In genomic region chrX:12701625-12702024, GRCh38 we compare ENCODE assay signal across 9 cellular contexts.
DNase-seq lines count a peak whose midpoint lies in the region; ATAC-seq and TF ChIP-seq lines count a peak whose summit lies in the region.
"Had no signal": no experiment of that assay in that cellular context is flagged by ENCODE, and none has a peak within 500 bp of the region (broad histone marks: within the 10 kb centered on the region; RNA-seq: fewer than 3 reads in every experiment).

No MANE protein-coding gene starts in this region.

- no peak overlapping the region for H4K8ac ChIP-seq in mesendoderm (ENCODE audit: low read depth, low read length)

- no peak overlapping the region for H2BK5ac ChIP-seq in mesendoderm (ENCODE audit: low read length)

- H3K9me3 ChIP-seq in Caco-2: no peaks in the 10 kb centered on the region
- H3K9me3 ChIP-seq in SK-N-MC (ENCODE audit: low read depth, low read length): no peaks in the 10 kb centered on the region
- no peaks in the 10 kb centered on the region for H3K9me3 ChIP-seq in upper lobe of left lung
- H3K9me3 ChIP-seq: ovary had no signal

- intact Hi-C loops in Caco-2 (cut with micrococcal nuclease; ENCODE audit: unreplicated experiment): loop anchor here (1.0 to 5.0 kb wide), 3 partner anchors 70 to 204 kb away; no protein-coding TSS in a partner anchor

- H4K5ac ChIP-seq in mesendoderm (ENCODE audit: low read length): no peak overlapping the region

- H3K27me3 ChIP-seq in Caco-2 (replicated peaks; ENCODE audit: control insufficient read depth, insufficient read depth, low read length) (no peaks in the 10 kb centered on the region), mesendoderm (ENCODE audit: insufficient read depth, low read length, poor library complexity) (no peaks in the 10 kb centered on the region), upper lobe of left lung (no peaks in the 10 kb centered on the region)
- H3K27me3 ChIP-seq: ovary had no signal

- CTCF ChIA-PET in Caco-2 (lab: Charles Lee): interaction anchor here (0.5 kb wide), 1 partner anchor 304 kb away, joined by 5 read pairs; no protein-coding TSS in a partner anchor

- no peak overlapping the region for H2AK5ac ChIP-seq in mesendoderm (ENCODE audit: low read length)

- WGBS in mesendoderm (ENCODE audit: extremely low coverage, insufficient coverage, low lambda C conversion rate): no CpG with 5 or more reads among the region's 18 CpGs
- 27 to 37% methylated on average over 6 to 18 of the region's 18 CpGs for WGBS in upper lobe of left lung, 2 donors

- no peak overlapping the region for H3K23ac ChIP-seq in mesendoderm (ENCODE audit: low read length)

- no peak overlapping the region for H3K18ac ChIP-seq in mesendoderm (ENCODE audit: low read length)

- POLR2A ChIA-PET in Caco-2 (lab: Charles Lee): no interaction called here

- BruUV-seq in Caco-2 (replicated peaks; lab: Mats Ljungman, UMichigan): no TSS peak

- H3K56ac ChIP-seq in mesendoderm (ENCODE audit: low read length): no peak overlapping the region

- peak; percentile 65 for ATAC-seq in GM21529 (IDR thresholded peaks at IDR 0.05; ENCODE audit: unreplicated experiment)
- no peak for ATAC-seq in upper lobe of left lung (ENCODE audit: low FRiP score in 2 of 2)

- no peak for TF ChIP-seq EP300 in upper lobe of left lung (IDR thresholded peaks at IDR 0.05)

- H3K36me3 ChIP-seq in Caco-2 (ENCODE audit: control insufficient read depth, insufficient read depth, low read length) (no peaks in the 10 kb centered on the region), SK-N-MC (ENCODE audit: insufficient read depth, low read length) (no peaks in the 10 kb centered on the region), mesendoderm (ENCODE audit: control insufficient read depth, insufficient read depth, low read length) (no peaks in the 10 kb centered on the region), upper lobe of left lung (no peaks in the 10 kb centered on the region)
- H3K36me3 ChIP-seq: ovary had no signal

- TF ChIP-seq POLR2A in upper lobe of left lung (IDR thresholded peaks at IDR 0.05): no peak

- H3K4ac ChIP-seq in mesendoderm (ENCODE audit: low read depth, low read length): no peak overlapping the region

- no peak overlapping the region for H3K4me3 Mint-ChIP-seq in Caco-2 (ENCODE audit: unreplicated experiment)

- H3K79me2 ChIP-seq in mesendoderm (ENCODE audit: control insufficient read depth, insufficient read depth, low read length): no peaks in the 10 kb centered on the region

- H3K4me1 ChIP-seq in Caco-2 (no peaks in the 10 kb centered on the region), mesendoderm (ENCODE audit: control insufficient read depth, low read depth, low read length) (no peaks in the 10 kb centered on the region), upper lobe of left lung (no peaks in the 10 kb centered on the region)

- no peak overlapping the region for H3K9ac ChIP-seq in SK-N-MC (ENCODE audit: insufficient read length)
- no peak overlapping the region for H3K9ac ChIP-seq in mesendoderm (ENCODE audit: low read length)

- H3K4me3 ChIP-seq in Caco-2 (ENCODE audit: low read depth, low read length): no peak overlapping the region
- no peak overlapping the region for H3K4me3 ChIP-seq in SK-N-MC
- H3K4me3 ChIP-seq in mesendoderm (ENCODE audit: low read length): no peak overlapping the region
- H3K4me3 ChIP-seq in upper lobe of left lung: no peak overlapping the region
- H3K4me3 ChIP-seq: ovary had no signal

- no peak overlapping the region for H3K4me2 ChIP-seq in mesendoderm (ENCODE audit: low read length)

- no peaks in the 10 kb centered on the region for H3K36me3 Mint-ChIP-seq in Caco-2 (ENCODE audit: insufficient read depth, unreplicated experiment)

- no peaks in the 10 kb centered on the region for H3K79me1 ChIP-seq in mesendoderm (ENCODE audit: low read length)

- no peak overlapping the region for H2BK15ac ChIP-seq in mesendoderm (replicated peaks; ENCODE audit: low read depth)

- no peaks in the 10 kb centered on the region for H3K9me3 Mint-ChIP-seq in Caco-2 (ENCODE audit: unreplicated experiment)

- TF ChIP-seq CTCF in Caco-2 (IDR thresholded peaks at IDR 0.05; ENCODE audit: insufficient read depth in 1 of 2, low read depth in 1 of 2, low read length in 1 of 2, severe bottlenecking in 1 of 2, unreplicated experiment in 1 of 2) (peak; percentile 52 to 64), upper lobe of left lung (IDR thresholded peaks at IDR 0.05) (peak in 5 of 6 experiments; percentile 16 to 55 (median 30))

- H3K27ac Mint-ChIP-seq in Caco-2 (ENCODE audit: unreplicated experiment): no peak overlapping the region

- DNase-seq in Caco-2 (peak; percentile 52 to 56), NCI-H1105 (lab: John Stamatoyannopoulos, UW) (peak; percentile 73), SK-N-MC (ENCODE audit: low read depth, low spot score) (peak; percentile 3), dermis blood vessel endothelial cell (peak; percentile 80), mesendoderm (peak; percentile 66), upper lobe of left lung (peak in 1 of 2 donors; percentile 58)
- no peak for DNase-seq in activated effector memory CD4-positive, alpha-beta T cell treated with anti-CD3 and anti-CD28 coated beads, Interleukin-2, amount 50 U/mL, for 16 hours

- peaks cover 10% of the 10 kb centered on the region for H3K27me3 Mint-ChIP-seq in Caco-2 (ENCODE audit: insufficient read depth, unreplicated experiment)

- H3K27ac ChIP-seq in SK-N-MC (no peak overlapping the region), mesendoderm (ENCODE audit: low read depth, low read length) (no peak overlapping the region), upper lobe of left lung (no peak overlapping the region)
- H3K27ac ChIP-seq: ovary had no signal

- H2BK120ac ChIP-seq in mesendoderm (ENCODE audit: low read depth, low read length): no peak overlapping the region

- H3K4me1 Mint-ChIP-seq in Caco-2 (ENCODE audit: low read depth, unreplicated experiment): no peaks in the 10 kb centered on the region
